31 cellular contexts compared by ENCODE assay signal in the genomic region with DNA sequence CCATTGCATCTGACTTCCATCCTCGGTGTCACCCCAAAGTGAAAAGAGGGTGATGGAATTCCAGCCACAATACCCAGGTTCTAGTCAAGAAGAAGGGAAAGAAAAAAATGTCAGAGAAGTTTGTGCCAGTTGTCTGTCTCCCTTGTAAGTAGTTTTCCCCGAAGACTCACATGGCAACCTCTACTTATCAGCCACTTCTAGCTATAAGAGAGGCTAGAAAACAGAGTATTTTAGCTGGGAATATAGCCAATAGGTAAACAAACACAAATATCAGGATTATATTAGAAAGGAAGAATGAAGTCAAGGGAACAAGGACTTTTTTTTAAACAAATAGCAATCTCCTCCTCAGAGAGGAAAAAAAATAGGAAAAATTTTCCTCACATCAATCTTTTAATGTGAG. TPM values are rescaled to one million over a fixed set of nuclear protein-coding genes. Genes with fewer than 3 reads are reported as not detected.
"Had no signal": no experiment of that assay in that cellular context is flagged by ENCODE, and none has a peak within 500 bp of the region (broad histone marks: within the 10 kb centered on the region; RNA-seq: fewer than 3 reads in every experiment).

No MANE protein-coding gene starts in this region.

- H3K27ac ChIP-seq: adrenal gland, SJSA1 had no signal

- H3K27me3 Mint-ChIP-seq: activated naive CD8-positive, alpha-beta T cell treated with anti-CD3 and anti-CD28 coated beads, Interleukin-2, amount 10 ng/mL, durations not matched to agents 7 days and 5 days had no signal

- H3K27ac Mint-ChIP-seq: activated CD8-positive, alpha-beta T cell treated with anti-CD3 and anti-CD28 coated beads, Interleukin-2, amount 10 ng/mL, durations not matched to agents 7 days and 5 days; activated naive CD8-positive, alpha-beta T cell treated with anti-CD3 and anti-CD28 coated beads, Interleukin-2, amount 10 ng/mL, durations not matched to agents 7 days and 5 days; T-helper 1 cell treated with Interleukin-12 subunit alpha and Interleukin-12 subunit beta and Interleukin-4 antibody, amounts not matched to agents 30 μg/mL and 1 μg/mL, for 36 hours; WTC11 had no signal

- H3K4me3 Mint-ChIP-seq: activated CD8-positive, alpha-beta T cell treated with anti-CD3 and anti-CD28 coated beads, Interleukin-2, amount 10 ng/mL, durations not matched to agents 7 days and 5 days; activated naive CD8-positive, alpha-beta T cell treated with anti-CD3 and anti-CD28 coated beads, Interleukin-2, amount 10 ng/mL, durations not matched to agents 7 days and 5 days; T-helper 1 cell treated with Interleukin-12 subunit alpha and Interleukin-12 subunit beta and Interleukin-4 antibody, amounts not matched to agents 30 μg/mL and 1 μg/mL, for 36 hours; WTC11 had no signal

- H3K4me3 ChIP-seq: adrenal gland, SJSA1 had no signal

- H3K36me3 ChIP-seq: adrenal gland, SJSA1 had no signal

- H3K27me3 ChIP-seq: adrenal gland, SJSA1 had no signal

- H3K9me3 Mint-ChIP-seq: activated naive CD8-positive, alpha-beta T cell treated with anti-CD3 and anti-CD28 coated beads, Interleukin-2, amount 10 ng/mL, durations not matched to agents 7 days and 5 days; T-helper 1 cell treated with Interleukin-12 subunit alpha and Interleukin-12 subunit beta and Interleukin-4 antibody, amounts not matched to agents 30 μg/mL and 1 μg/mL, for 36 hours; WTC11 had no signal

- H3K36me3 Mint-ChIP-seq: activated naive CD8-positive, alpha-beta T cell treated with anti-CD3 and anti-CD28 coated beads, Interleukin-2, amount 10 ng/mL, durations not matched to agents 7 days and 5 days; WTC11 had no signal

- DNase-seq: activated CD4-positive, alpha-beta T cell treated with anti-CD3 and anti-CD28 coated beads for 48 hours; activated CD4-positive, alpha-beta T cell treated with anti-CD3 and anti-CD28 coated beads, Interleukin-2, amount 50 U/mL, for 4 hours; activated CD4-positive, CD25-positive, alpha-beta regulatory T cell treated with anti-CD3 and anti-CD28 coated beads, Interleukin-2, amount 50 U/mL, for 72 hours; activated CD8-positive, alpha-beta memory T cell treated with anti-CD3 and anti-CD28 coated beads, Interleukin-2, amount 50 U/mL, for 48 hours; activated CD8-positive, alpha-beta T cell treated with anti-CD3 and anti-CD28 coated beads, Interleukin-2, amount 10 ng/mL, durations not matched to agents 7 days and 5 days; activated naive CD4-positive, alpha-beta T cell treated with anti-CD3 and anti-CD28 coated beads, Interleukin-2, amount 50 U/mL, for 16 hours; activated naive CD8-positive, alpha-beta T cell treated with anti-CD3 and anti-CD28 coated beads, Interleukin-2, amount 10 ng/mL, durations not matched to agents 7 days and 5 days; activated T-cell treated with anti-CD3 and anti-CD28 coated beads, Interleukin-2, amount 50 U/mL, for 1 hour; adrenal gland; anterior cingulate cortex; cerebellar nuclear complex; KG1; NCI-H1048; NCI-H1436 treated with DMSO at 0.1 percent for 48 hours; NCI-H187; NCI-H446; NCI-H524; NCI-H774; NK-92 treated with Interleukin-12 subunit alpha and Interleukin-12 subunit beta, amount 100 ng/mL, for 24 hours; OCI-M1; RPMI8226; T-helper 9 cell had no signal

- ATAC-seq: activated CD8-positive, alpha-beta T cell treated with anti-CD3 and anti-CD28 coated beads, Interleukin-2, amount 10 ng/mL, durations not matched to agents 7 days and 5 days; Panc1; Right ventricle myocardium inferior; SK-N-SH treated with all-trans-retinoic acid at 6 μM for 48 hours; WTC11 had no signal

- H3K9me3 ChIP-seq: adrenal gland, SJSA1 had no signal

- H3K4me1 ChIP-seq: adrenal gland, SJSA1 had no signal

- H3K4me1 Mint-ChIP-seq: activated naive CD8-positive, alpha-beta T cell treated with anti-CD3 and anti-CD28 coated beads, Interleukin-2, amount 10 ng/mL, durations not matched to agents 7 days and 5 days had no signal

RNA-seq across cellular contexts. Expression of gene ISL1, which starts 12.2 kb away (rescaled TPM):
- total RNA-seq: activated CD8-positive, alpha-beta T cell treated with anti-CD3 and anti-CD28 coated beads, Interleukin-2, amount 10 ng/mL, durations not matched to agents 7 days and 5 days; activated naive CD8-positive, alpha-beta T cell treated with anti-CD3 and anti-CD28 coated beads, Interleukin-2, amount 10 ng/mL, durations not matched to agents 7 days and 5 days; cardiac septum; LHCN-M2; M059J; Right ventricle myocardium inferior; WTC11 had no signal
